Comparison of ENCODE assay signal across 1 cellular context in genomic region chr2:75790790-75791467, GRCh38.
TF ChIP-seq lines count a peak whose summit lies in the region.

No MANE protein-coding gene starts in this region.

TF ChIP-seq in GM12878, 131 proteins besides CTCF, POLR2A, EP300 and RAD21 (continued from another document and continues in another):
- TF ChIP-seq ZBTB40 (IDR thresholded peaks at IDR 0.05; ENCODE audit: borderline replicate concordance): no peak
- no peak for TF ChIP-seq MEF2A (IDR thresholded peaks at IDR 0.05; ENCODE audit: insufficient read depth, low read depth, low read length)
- TF ChIP-seq, protein P1, sequence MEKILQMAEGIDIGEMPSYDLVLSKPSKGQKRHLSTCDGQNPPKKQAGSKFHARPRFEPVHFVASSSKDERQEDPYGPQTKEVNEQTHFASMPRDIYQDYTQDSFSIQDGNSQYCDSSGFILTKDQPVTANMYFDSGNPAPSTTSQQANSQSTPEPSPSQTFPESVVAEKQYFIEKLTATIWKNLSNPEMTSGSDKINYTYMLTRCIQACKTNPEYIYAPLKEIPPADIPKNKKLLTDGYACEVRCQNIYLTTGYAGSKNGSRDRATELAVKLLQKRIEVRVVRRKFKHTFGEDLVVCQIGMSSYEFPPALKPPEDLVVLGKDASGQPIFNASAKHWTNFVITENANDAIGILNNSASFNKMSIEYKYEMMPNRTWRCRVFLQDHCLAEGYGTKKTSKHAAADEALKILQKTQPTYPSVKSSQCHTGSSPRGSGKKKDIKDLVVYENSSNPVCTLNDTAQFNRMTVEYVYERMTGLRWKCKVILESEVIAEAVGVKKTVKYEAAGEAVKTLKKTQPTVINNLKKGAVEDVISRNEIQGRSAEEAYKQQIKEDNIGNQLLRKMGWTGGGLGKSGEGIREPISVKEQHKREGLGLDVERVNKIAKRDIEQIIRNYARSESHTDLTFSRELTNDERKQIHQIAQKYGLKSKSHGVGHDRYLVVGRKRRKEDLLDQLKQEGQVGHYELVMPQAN (conservative IDR thresholded peaks at IDR 0.05): no peak
- TF ChIP-seq TAF1 (IDR thresholded peaks at IDR 0.05; ENCODE audit: borderline replicate concordance, low read depth, low read length): no peak
- no peak for TF ChIP-seq MTA2 (IDR thresholded peaks at IDR 0.05; ENCODE audit: low read depth)
- TF ChIP-seq KLF5 (IDR thresholded peaks at IDR 0.05; ENCODE audit: partially characterized antibody): no peak
- no peak for TF ChIP-seq PKNOX1 (IDR thresholded peaks at IDR 0.05)
- 0 out of 3 replicates have a peak, but pooled peaks have one; percentile 33 for TF ChIP-seq POU2F2 (IDR thresholded peaks at IDR 0.05; ENCODE audit: borderline replicate concordance, low read depth, low read length)
- no peak for TF ChIP-seq SIN3A (IDR thresholded peaks at IDR 0.05; ENCODE audit: low read depth, low read length)
- TF ChIP-seq RB1 (IDR thresholded peaks at IDR 0.05; ENCODE audit: borderline replicate concordance): no peak
- no peak for TF ChIP-seq EGR1 (IDR thresholded peaks at IDR 0.05; ENCODE audit: borderline replicate concordance in 1 of 2, low read depth in 2 of 2, low read length in 2 of 2)
- no peak for TF ChIP-seq ZNF217 (IDR thresholded peaks at IDR 0.05)
- TF ChIP-seq, protein P2, sequence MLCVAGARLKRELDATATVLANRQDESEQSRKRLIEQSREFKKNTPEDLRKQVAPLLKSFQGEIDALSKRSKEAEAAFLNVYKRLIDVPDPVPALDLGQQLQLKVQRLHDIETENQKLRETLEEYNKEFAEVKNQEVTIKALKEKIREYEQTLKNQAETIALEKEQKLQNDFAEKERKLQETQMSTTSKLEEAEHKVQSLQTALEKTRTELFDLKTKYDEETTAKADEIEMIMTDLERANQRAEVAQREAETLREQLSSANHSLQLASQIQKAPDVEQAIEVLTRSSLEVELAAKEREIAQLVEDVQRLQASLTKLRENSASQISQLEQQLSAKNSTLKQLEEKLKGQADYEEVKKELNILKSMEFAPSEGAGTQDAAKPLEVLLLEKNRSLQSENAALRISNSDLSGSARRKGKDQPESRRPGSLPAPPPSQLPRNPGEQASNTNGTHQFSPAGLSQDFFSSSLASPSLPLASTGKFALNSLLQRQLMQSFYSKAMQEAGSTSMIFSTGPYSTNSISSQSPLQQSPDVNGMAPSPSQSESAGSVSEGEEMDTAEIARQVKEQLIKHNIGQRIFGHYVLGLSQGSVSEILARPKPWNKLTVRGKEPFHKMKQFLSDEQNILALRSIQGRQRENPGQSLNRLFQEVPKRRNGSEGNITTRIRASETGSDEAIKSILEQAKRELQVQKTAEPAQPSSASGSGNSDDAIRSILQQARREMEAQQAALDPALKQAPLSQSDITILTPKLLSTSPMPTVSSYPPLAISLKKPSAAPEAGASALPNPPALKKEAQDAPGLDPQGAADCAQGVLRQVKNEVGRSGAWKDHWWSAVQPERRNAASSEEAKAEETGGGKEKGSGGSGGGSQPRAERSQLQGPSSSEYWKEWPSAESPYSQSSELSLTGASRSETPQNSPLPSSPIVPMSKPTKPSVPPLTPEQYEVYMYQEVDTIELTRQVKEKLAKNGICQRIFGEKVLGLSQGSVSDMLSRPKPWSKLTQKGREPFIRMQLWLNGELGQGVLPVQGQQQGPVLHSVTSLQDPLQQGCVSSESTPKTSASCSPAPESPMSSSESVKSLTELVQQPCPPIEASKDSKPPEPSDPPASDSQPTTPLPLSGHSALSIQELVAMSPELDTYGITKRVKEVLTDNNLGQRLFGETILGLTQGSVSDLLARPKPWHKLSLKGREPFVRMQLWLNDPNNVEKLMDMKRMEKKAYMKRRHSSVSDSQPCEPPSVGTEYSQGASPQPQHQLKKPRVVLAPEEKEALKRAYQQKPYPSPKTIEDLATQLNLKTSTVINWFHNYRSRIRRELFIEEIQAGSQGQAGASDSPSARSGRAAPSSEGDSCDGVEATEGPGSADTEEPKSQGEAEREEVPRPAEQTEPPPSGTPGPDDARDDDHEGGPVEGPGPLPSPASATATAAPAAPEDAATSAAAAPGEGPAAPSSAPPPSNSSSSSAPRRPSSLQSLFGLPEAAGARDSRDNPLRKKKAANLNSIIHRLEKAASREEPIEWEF (IDR thresholded peaks at IDR 0.05; ENCODE audit: insufficient replicate concordance, low read depth, low read length): no peak
- no peak for TF ChIP-seq PRDM15 (CRISPR knock-in tag; IDR thresholded peaks at IDR 0.05)
- TF ChIP-seq ZSCAN29 (IDR thresholded peaks at IDR 0.05): no peak
- no peak for TF ChIP-seq ZZZ3 (IDR thresholded peaks at IDR 0.05; ENCODE audit: control insufficient read depth, insufficient read length, low read depth)
- no peak for TF ChIP-seq RELB (IDR thresholded peaks at IDR 0.05; ENCODE audit: low read depth)
- TF ChIP-seq GABPA (IDR thresholded peaks at IDR 0.05; ENCODE audit: low read depth): no peak
- peak; percentile 40 for TF ChIP-seq MEF2B (IDR thresholded peaks at IDR 0.05; ENCODE audit: partially characterized antibody, poor library complexity, severe bottlenecking)
- TF ChIP-seq RELA (IDR thresholded peaks at IDR 0.05; ENCODE audit: borderline replicate concordance, partially characterized antibody): no peak
- TF ChIP-seq SPI1 (IDR thresholded peaks at IDR 0.05; ENCODE audit: borderline replicate concordance, insufficient read depth, low read depth, low read length): 0 out of 2 replicates have a peak, but pooled peaks have one; percentile 14
- no peak for TF ChIP-seq JUNB (IDR thresholded peaks at IDR 0.05)
- TF ChIP-seq ELK1 (IDR thresholded peaks at IDR 0.05; ENCODE audit: low read depth, low read length): no peak
- TF ChIP-seq CBX3 (IDR thresholded peaks at IDR 0.05; ENCODE audit: borderline replicate concordance, low read depth): no peak
- TF ChIP-seq JUND (IDR thresholded peaks at IDR 0.05; ENCODE audit: low read depth, low read length): no peak
- TF ChIP-seq NR2F1 (conservative IDR thresholded peaks at IDR 0.05): 0 out of 2 replicates have a peak, but pooled peaks have one; percentile 37
- TF ChIP-seq, protein P3, sequence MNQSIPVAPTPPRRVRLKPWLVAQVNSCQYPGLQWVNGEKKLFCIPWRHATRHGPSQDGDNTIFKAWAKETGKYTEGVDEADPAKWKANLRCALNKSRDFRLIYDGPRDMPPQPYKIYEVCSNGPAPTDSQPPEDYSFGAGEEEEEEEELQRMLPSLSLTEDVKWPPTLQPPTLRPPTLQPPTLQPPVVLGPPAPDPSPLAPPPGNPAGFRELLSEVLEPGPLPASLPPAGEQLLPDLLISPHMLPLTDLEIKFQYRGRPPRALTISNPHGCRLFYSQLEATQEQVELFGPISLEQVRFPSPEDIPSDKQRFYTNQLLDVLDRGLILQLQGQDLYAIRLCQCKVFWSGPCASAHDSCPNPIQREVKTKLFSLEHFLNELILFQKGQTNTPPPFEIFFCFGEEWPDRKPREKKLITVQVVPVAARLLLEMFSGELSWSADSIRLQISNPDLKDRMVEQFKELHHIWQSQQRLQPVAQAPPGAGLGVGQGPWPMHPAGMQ (IDR thresholded peaks at IDR 0.05; ENCODE audit: borderline replicate concordance): no peak
- no peak for TF ChIP-seq HDGF (IDR thresholded peaks at IDR 0.05)
- TF ChIP-seq E2F4 (IDR thresholded peaks at IDR 0.05; ENCODE audit: low read depth, low read length): no peak
- TF ChIP-seq NFYA (IDR thresholded peaks at IDR 0.05; ENCODE audit: borderline replicate concordance, low read depth, low read length): no peak
- TF ChIP-seq USF2 (IDR thresholded peaks at IDR 0.05; ENCODE audit: borderline replicate concordance, low read depth, low read length): no peak
- no peak for TF ChIP-seq POLR2AphosphoS2 (IDR thresholded peaks at IDR 0.05; ENCODE audit: low read depth, low read length)
- no peak for TF ChIP-seq KDM1A (IDR thresholded peaks at IDR 0.05; ENCODE audit: borderline replicate concordance)
- no peak for TF ChIP-seq SRF (IDR thresholded peaks at IDR 0.05; ENCODE audit: low read depth in 2 of 2, low read length in 2 of 2)
